9 cellular contexts compared by ENCODE assay signal in genomic region chr3:15535757-15536156, GRCh38. TPM values are rescaled to one million over a fixed set of nuclear protein-coding genes. Genes with fewer than 3 reads are reported as not detected.
DNase-seq lines count a peak whose midpoint lies in the region; ATAC-seq and TF ChIP-seq lines count a peak whose summit lies in the region.
"Had no signal": no experiment of that assay in that cellular context is flagged by ENCODE, and none has a peak within 500 bp of the region (broad histone marks: within the 10 kb centered on the region; RNA-seq: fewer than 3 reads in every experiment).

No MANE protein-coding gene starts in this region.

- H3K36me3 ChIP-seq in gastroesophageal sphincter: peaks cover 0 to 15% of the 10 kb centered on the region in 2 donors
- H3K36me3 ChIP-seq in BE2C: no peaks in the 10 kb centered on the region
- H3K36me3 ChIP-seq: brain microvascular endothelial cell had no signal

- no peak for TF ChIP-seq EP300 in gastroesophageal sphincter (IDR thresholded peaks at IDR 0.05)

- 83 to 100% methylated on average over 2 of the region's 2 CpGs for WGBS in gastroesophageal sphincter (ENCODE audit: low coverage in 1 of 2), 2 donors

- ATAC-seq in HG02885 (IDR thresholded peaks at IDR 0.05; ENCODE audit: poor library complexity, unreplicated experiment) (peak; percentile 77), gastroesophageal sphincter (no peak), GM19397 (IDR thresholded peaks at IDR 0.05; ENCODE audit: unreplicated experiment) (no peak)

- no peak for TF ChIP-seq POLR2A in gastroesophageal sphincter (IDR thresholded peaks at IDR 0.05)

- TF ChIP-seq CTCF in gastroesophageal sphincter (IDR thresholded peaks at IDR 0.05): no peak
- no peak for TF ChIP-seq CTCF in BE2C (IDR thresholded peaks at IDR 0.05; ENCODE audit: low read depth, low read length)

- no peak overlapping the region for H3K27ac ChIP-seq in gastroesophageal sphincter
- H3K27ac ChIP-seq: brain microvascular endothelial cell had no signal

- no peak overlapping the region for H3K4me3 ChIP-seq in gastroesophageal sphincter
- no peak overlapping the region for H3K4me3 ChIP-seq in BE2C (ENCODE audit: low read depth, low read length)

- H3K27me3 ChIP-seq in gastroesophageal sphincter: no peaks in the 10 kb centered on the region
- H3K27me3 ChIP-seq in BE2C: no peaks in the 10 kb centered on the region
- H3K27me3 ChIP-seq: brain microvascular endothelial cell had no signal

- no peaks in the 10 kb centered on the region for H3K9me3 ChIP-seq in gastroesophageal sphincter
- H3K9me3 ChIP-seq in BE2C: no peaks in the 10 kb centered on the region

- peak; percentile 34 for DNase-seq in activated CD8-positive, alpha-beta memory T cell treated with anti-CD3 and anti-CD28 coated beads, Interleukin-2, amount 50 U/mL, for 48 hours
- peak; percentile 49 for DNase-seq in islet precursor cell
- DNase-seq in stimulated activated CD8-positive, alpha-beta memory T cell treated with anti-CD3 and anti-CD28 coated beads, Interleukin-4, amount 100 ng/mL, for 4 hours (ENCODE audit: low read depth in 2 of 2, low spot score in 1 of 2): peak; percentile 10 to 16
- no peak for DNase-seq in NCI-H1694 (lab: John Stamatoyannopoulos, UW)
- DNase-seq in BE2C: no peak
- DNase-seq: brain microvascular endothelial cell had no signal

- no peaks in the 10 kb centered on the region for H3K4me1 ChIP-seq in gastroesophageal sphincter
- H3K4me1 ChIP-seq in BE2C: no peaks in the 10 kb centered on the region

RNA-seq across cellular contexts. Expression of gene COLQ, which starts 14.3 kb away (rescaled TPM):
- total RNA-seq in gastroesophageal sphincter: 1 to 10 TPM in 3 of 4 donors, under 1 TPM in 1; 0.57 to 2.7 (median 1.8) TPM
- 1.9 TPM for polyA plus RNA-seq in BE2C (2012; ENCODE audit: insufficient read depth, insufficient read length, low read depth)

Comparison
In these comparisons a context has a peak if more than half of its experiments do, and no peak if none do; other contexts are left out.
1. DNase-seq: peak in activated CD8-positive, alpha-beta memory T cell treated with anti-CD3 and anti-CD28 coated beads, Interleukin-2, amount 50 U/mL, for 48 hours (single experiment), islet precursor cell (single experiment) and stimulated activated CD8-positive, alpha-beta memory T cell treated with anti-CD3 and anti-CD28 coated beads, Interleukin-4, amount 100 ng/mL, for 4 hours (2 of 2); none in NCI-H1694 (single experiment) and BE2C (single experiment).